Comparison of ENCODE assay signal across 2 cellular contexts in the genomic region with DNA sequence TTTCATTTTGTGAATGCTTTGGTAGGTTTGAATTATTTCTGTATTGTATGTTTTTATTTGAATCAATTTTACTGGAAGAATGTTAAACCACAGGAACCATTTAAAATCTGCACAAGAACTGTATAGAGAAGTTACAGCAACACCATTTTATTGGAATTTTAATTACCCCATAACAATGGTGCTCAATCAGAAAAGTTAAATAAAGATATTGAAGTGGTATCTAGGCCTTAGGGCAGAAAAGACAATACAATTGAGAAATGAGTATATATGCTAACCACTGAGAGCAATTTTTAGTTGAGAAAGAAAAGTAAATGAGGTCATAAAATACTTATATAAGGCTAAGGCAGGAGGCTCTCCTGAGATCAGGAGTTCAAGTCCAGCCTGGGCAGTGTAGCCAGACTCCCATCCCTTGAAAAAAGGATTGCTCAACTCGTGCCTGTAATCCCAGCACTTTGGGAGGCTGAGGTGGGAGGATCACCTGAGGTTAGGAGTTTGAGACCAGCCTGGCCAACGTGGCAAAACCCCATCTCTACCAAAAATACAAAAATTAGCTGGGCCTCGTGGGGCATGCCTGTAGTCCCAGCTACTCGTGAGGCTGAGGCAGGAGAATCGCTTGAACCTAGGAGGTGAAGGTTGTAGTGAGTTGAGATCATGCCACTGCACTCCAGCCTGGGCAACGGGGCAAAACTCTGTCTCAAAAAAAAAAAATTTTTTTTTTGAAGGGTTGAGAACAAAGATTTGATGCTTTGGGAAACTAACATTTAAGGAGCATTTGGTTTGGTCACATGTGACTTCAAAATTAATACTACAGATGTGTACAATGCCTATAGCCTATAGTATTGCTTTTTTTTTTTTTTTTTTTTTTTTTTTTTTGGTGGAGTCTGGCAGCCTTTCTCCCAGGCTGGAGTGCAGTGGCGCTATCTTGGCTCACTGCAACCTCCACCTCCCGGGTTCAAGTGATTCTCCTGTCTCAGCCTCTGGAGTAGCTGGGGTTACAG.
TF ChIP-seq lines count a peak whose summit lies in the region.

No MANE protein-coding gene starts in this region.

TF ChIP-seq in SK-N-SH, 30 proteins besides CTCF, POLR2A, EP300 and RAD21 (continued from another document):
- TF ChIP-seq, protein P1, sequence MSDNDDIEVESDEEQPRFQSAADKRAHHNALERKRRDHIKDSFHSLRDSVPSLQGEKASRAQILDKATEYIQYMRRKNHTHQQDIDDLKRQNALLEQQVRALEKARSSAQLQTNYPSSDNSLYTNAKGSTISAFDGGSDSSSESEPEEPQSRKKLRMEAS (IDR thresholded peaks at IDR 0.05; ENCODE audit: low read depth), result no peak
- TF ChIP-seq ELF1 (IDR thresholded peaks at IDR 0.05), result no peak
- TF ChIP-seq PBX3 (IDR thresholded peaks at IDR 0.05), result no peak
- TF ChIP-seq NRF1 (IDR thresholded peaks at IDR 0.05; ENCODE audit: low read depth, low read length), result no peak
- TF ChIP-seq, protein P2, sequence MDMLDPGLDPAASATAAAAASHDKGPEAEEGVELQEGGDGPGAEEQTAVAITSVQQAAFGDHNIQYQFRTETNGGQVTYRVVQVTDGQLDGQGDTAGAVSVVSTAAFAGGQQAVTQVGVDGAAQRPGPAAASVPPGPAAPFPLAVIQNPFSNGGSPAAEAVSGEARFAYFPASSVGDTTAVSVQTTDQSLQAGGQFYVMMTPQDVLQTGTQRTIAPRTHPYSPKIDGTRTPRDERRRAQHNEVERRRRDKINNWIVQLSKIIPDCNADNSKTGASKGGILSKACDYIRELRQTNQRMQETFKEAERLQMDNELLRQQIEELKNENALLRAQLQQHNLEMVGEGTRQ (IDR thresholded peaks at IDR 0.05; ENCODE audit: borderline replicate concordance, low read depth, low read length), result no peak

TF ChIP-seq in SK-N-SH treated with all-trans-retinoic acid at 6 μM for 48 hours, 23 proteins besides CTCF, POLR2A, EP300 and RAD21 (continued from another document):
- TF ChIP-seq, protein P3, sequence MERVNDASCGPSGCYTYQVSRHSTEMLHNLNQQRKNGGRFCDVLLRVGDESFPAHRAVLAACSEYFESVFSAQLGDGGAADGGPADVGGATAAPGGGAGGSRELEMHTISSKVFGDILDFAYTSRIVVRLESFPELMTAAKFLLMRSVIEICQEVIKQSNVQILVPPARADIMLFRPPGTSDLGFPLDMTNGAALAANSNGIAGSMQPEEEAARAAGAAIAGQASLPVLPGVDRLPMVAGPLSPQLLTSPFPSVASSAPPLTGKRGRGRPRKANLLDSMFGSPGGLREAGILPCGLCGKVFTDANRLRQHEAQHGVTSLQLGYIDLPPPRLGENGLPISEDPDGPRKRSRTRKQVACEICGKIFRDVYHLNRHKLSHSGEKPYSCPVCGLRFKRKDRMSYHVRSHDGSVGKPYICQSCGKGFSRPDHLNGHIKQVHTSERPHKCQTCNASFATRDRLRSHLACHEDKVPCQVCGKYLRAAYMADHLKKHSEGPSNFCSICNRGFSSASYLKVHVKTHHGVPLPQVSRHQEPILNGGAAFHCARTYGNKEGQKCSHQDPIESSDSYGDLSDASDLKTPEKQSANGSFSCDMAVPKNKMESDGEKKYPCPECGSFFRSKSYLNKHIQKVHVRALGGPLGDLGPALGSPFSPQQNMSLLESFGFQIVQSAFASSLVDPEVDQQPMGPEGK (CRISPR knock-in tag; IDR thresholded peaks at IDR 0.05; ENCODE audit: borderline replicate concordance), result no peak
- TF ChIP-seq ISL1 (CRISPR knock-in tag; IDR thresholded peaks at IDR 0.05) (no peak), SNAI2 (CRISPR knock-in tag; IDR thresholded peaks at IDR 0.05) (no peak), ESRRG (CRISPR knock-in tag; IDR thresholded peaks at IDR 0.05) (no peak), TSHZ2 (CRISPR knock-in tag; IDR thresholded peaks at IDR 0.05) (no peak), TCF4 (CRISPR knock-in tag; IDR thresholded peaks at IDR 0.05; ENCODE audit: borderline replicate concordance) (no peak), CREB5 (CRISPR knock-in tag; IDR thresholded peaks at IDR 0.05; ENCODE audit: low read depth) (no peak), ARNTL (CRISPR knock-in tag; IDR thresholded peaks at IDR 0.05; ENCODE audit: borderline replicate concordance, low read depth) (no peak), ZNF70 (CRISPR knock-in tag; IDR thresholded peaks at IDR 0.05) (no peak), ZFP3 (CRISPR knock-in tag; IDR thresholded peaks at IDR 0.05) (no peak), GLIS3 (CRISPR knock-in tag; IDR thresholded peaks at IDR 0.05) (no peak), ZNF8 (CRISPR knock-in tag; IDR thresholded peaks at IDR 0.05) (no peak), ZNF565 (CRISPR knock-in tag; conservative IDR thresholded peaks at IDR 0.05; ENCODE audit: low read depth) (no peak)
- TF ChIP-seq, protein P4, sequence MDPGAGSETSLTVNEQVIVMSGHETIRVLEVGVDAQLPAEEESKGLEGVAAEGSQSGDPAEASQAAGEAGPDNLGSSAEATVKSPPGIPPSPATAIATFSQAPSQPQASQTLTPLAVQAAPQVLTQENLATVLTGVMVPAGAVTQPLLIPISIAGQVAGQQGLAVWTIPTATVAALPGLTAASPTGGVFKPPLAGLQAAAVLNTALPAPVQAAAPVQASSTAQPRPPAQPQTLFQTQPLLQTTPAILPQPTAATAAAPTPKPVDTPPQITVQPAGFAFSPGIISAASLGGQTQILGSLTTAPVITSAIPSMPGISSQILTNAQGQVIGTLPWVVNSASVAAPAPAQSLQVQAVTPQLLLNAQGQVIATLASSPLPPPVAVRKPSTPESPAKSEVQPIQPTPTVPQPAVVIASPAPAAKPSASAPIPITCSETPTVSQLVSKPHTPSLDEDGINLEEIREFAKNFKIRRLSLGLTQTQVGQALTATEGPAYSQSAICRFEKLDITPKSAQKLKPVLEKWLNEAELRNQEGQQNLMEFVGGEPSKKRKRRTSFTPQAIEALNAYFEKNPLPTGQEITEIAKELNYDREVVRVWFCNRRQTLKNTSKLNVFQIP (CRISPR knock-in tag; IDR thresholded peaks at IDR 0.05; ENCODE audit: borderline replicate concordance, low read depth), result no peak
